In genomic region chr3:51941798-51942602, GRCh38 we compare ENCODE assay signal across 1 cellular context.
TF ChIP-seq lines count a peak whose summit lies in the region.

Gene PARP3 (plus strand): TSS chr3:51942363. CDS start chr3:51943356, 993 bp downstream.
Gene RRP9 (minus strand): TSS chr3:51941904. CDS start chr3:51941867, 37 bp downstream.

TF ChIP-seq in HEK293, 187 proteins besides CTCF, POLR2A, EP300 and RAD21 (continued from another document):
- TF ChIP-seq ZNF518A (tag by site-specific recombination; conservative IDR thresholded peaks at IDR 0.05; ENCODE audit: low read depth) (0 out of 2 replicates have a peak, but pooled peaks have one; percentile 51), ZBTB26 (tag by site-specific recombination; optimal IDR thresholded peaks at IDR 0.05) (peak; percentile 63), GLIS1 (tag by site-specific recombination; IDR thresholded peaks at IDR 0.05) (peak; percentile 14; the same call in 1 of the 2 replicates), ZXDB (tag by site-specific recombination; IDR thresholded peaks at IDR 0.05) (peak; percentile 66; the same call in 1 of the 2 replicates), SCRT2 (tag by site-specific recombination; IDR thresholded peaks at IDR 0.05) (no peak), ZNF449 (tag by site-specific recombination; IDR thresholded peaks at IDR 0.05) (no peak), GLIS2 (tag by site-specific recombination; IDR thresholded peaks at IDR 0.05) (peak; percentile 52; the same call in 1 of the 2 replicates), ZNF600 (tag by site-specific recombination; IDR thresholded peaks at IDR 0.05) (peak; percentile 99), PBX3 (CRISPR knock-in tag; IDR thresholded peaks at IDR 0.05) (peak; percentile 81; the same call in 1 of the 2 replicates), ZNF19 (tag by site-specific recombination; IDR thresholded peaks at IDR 0.05; ENCODE audit: low read depth) (no peak), ZBTB20 (tag by site-specific recombination; IDR thresholded peaks at IDR 0.05) (peak; percentile 37; the same call in 1 of the 2 replicates), SP3 (tag by site-specific recombination; IDR thresholded peaks at IDR 0.05) (peak; percentile 86), ZNF341 (tag by site-specific recombination; IDR thresholded peaks at IDR 0.05; ENCODE audit: low read depth) (peak; percentile 85), ZNF692 (tag by site-specific recombination; IDR thresholded peaks at IDR 0.05) (peak; percentile 19; the same call in 1 of the 2 replicates), BCL11A (tag by site-specific recombination; IDR thresholded peaks at IDR 0.05; ENCODE audit: low read depth) (peak; percentile 61; the same call in 1 of the 2 replicates), ZNF501 (tag by site-specific recombination; IDR thresholded peaks at IDR 0.05) (peak; percentile 62; the same call in 1 of the 2 replicates), ZBTB8A (tag by site-specific recombination; IDR thresholded peaks at IDR 0.05) (peak; percentile 83), ZIC2 (tag by site-specific recombination; IDR thresholded peaks at IDR 0.05) (peak; percentile 77), ZBTB11 (tag by site-specific recombination; conservative IDR thresholded peaks at IDR 0.05; ENCODE audit: low read depth) (peak; percentile 28; the same call in 1 of the 2 replicates), ZNF639 (tag by site-specific recombination; IDR thresholded peaks at IDR 0.05) (no peak), KLF1 (tag by site-specific recombination; IDR thresholded peaks at IDR 0.05) (peak; percentile 11; the same call in 1 of the 2 replicates), ZNF658 (tag by site-specific recombination; IDR thresholded peaks at IDR 0.05) (no peak), SP7 (tag by site-specific recombination; IDR thresholded peaks at IDR 0.05) (peak; percentile 50; the same call in 1 of the 2 replicates), ZEB2 (tag by site-specific recombination; IDR thresholded peaks at IDR 0.05) (peak; percentile 58), ZBTB10 (tag by site-specific recombination; IDR thresholded peaks at IDR 0.05) (peak; percentile 77), ZNF292 (tag by site-specific recombination; IDR thresholded peaks at IDR 0.05; ENCODE audit: borderline replicate concordance, low read depth) (no peak), KLF10 (tag by site-specific recombination; IDR thresholded peaks at IDR 0.05) (peak; percentile 79), ZBTB44 (tag by site-specific recombination; IDR thresholded peaks at IDR 0.05) (no peak), PATZ1 (tag by site-specific recombination; IDR thresholded peaks at IDR 0.05) (peak; percentile 42; the same call in 1 of the 2 replicates), ZNF2 (tag by site-specific recombination; IDR thresholded peaks at IDR 0.05) (0 out of 2 replicates have a peak, but pooled peaks have one; percentile 17), ZNF10 (tag by site-specific recombination; IDR thresholded peaks at IDR 0.05) (no peak), ZNF394 (tag by site-specific recombination; IDR thresholded peaks at IDR 0.05; ENCODE audit: borderline replicate concordance) (peak; percentile 47; the same call in 1 of the 2 replicates)
